12 cellular contexts compared by ENCODE assay signal in genomic region chr20:15200139-15200538, GRCh38.
DNase-seq lines count a peak whose midpoint lies in the region; ATAC-seq, FAIRE-seq and TF ChIP-seq lines count a peak whose summit lies in the region.
"Had no signal": no experiment of that assay in that cellular context is flagged by ENCODE, and none has a peak within 500 bp of the region (broad histone marks: within the 10 kb centered on the region; RNA-seq: fewer than 3 reads in every experiment).

No MANE protein-coding gene starts in this region.

- no peaks in the 10 kb centered on the region for H3K27me3 ChIP-seq in OCI-LY3 (ENCODE audit: low read depth, low read length)

- H3K79me2 ChIP-seq in OCI-LY3 (ENCODE audit: low read length): no peaks in the 10 kb centered on the region

- H3K36me3 ChIP-seq in OCI-LY3 (replicated peaks; ENCODE audit: low read depth, low read length): peaks cover 8% of the 10 kb centered on the region

- no peaks in the 10 kb centered on the region for H4K20me1 ChIP-seq in OCI-LY3 (ENCODE audit: insufficient read depth, low read length)

- peak overlapping the region; percentile 49 for H3K9ac ChIP-seq in OCI-LY3 (ENCODE audit: low read length)

- DNase-seq in GM18507 (ENCODE audit: extremely low spot score, insufficient read length, low read depth): no peak
- DNase-seq in 8988T: no peak
- DNase-seq in inferior parietal cortex (ENCODE audit: extremely low spot score): no peak
- DNase-seq in NCI-H1417 treated with DMSO at 0.1 percent for 48 hours (lab: John Stamatoyannopoulos, UW): no peak
- DNase-seq in nucleus accumbens (lab: John Stamatoyannopoulos, UW): no peak
- DNase-seq: foreskin melanocyte, NCI-H526 treated with DMSO at 0.1 percent for 48 hours had no signal

- ATAC-seq in GM21381 (IDR thresholded peaks at IDR 0.05; ENCODE audit: unreplicated experiment): peak; percentile 87
- ATAC-seq in HG03060 (IDR thresholded peaks at IDR 0.05; ENCODE audit: low read depth, unreplicated experiment): peak; percentile 83

- H3K9me3 ChIP-seq in OCI-LY3 (ENCODE audit: insufficient read depth, low read length): peaks cover 11% of the 10 kb centered on the region; the same call in 1 of the 2 replicates

- H3K4me3 ChIP-seq in OCI-LY3 (ENCODE audit: low read length): peak overlapping the region; percentile 28
- H3K4me3 ChIP-seq: lung had no signal

- H3K27ac ChIP-seq in OCI-LY3 (ENCODE audit: low read length): peak overlapping the region; percentile 85
- H3K27ac ChIP-seq: C4-2B had no signal

- peaks cover 61% of the 10 kb centered on the region for H3K4me1 ChIP-seq in OCI-LY3 (ENCODE audit: low read length)

- TF ChIP-seq CTCF in OCI-LY3 (IDR thresholded peaks at IDR 0.05; ENCODE audit: low read depth, low read length): no peak

- H2AFZ ChIP-seq in OCI-LY3 (ENCODE audit: low read depth, low read length): peak overlapping the region; percentile 63

- H3K4me2 ChIP-seq in OCI-LY3 (ENCODE audit: low read length): peak overlapping the region; percentile 63

- FAIRE-seq in GM18507 (lab: Jason Lieb, UNC): peak; percentile 29
